Comparison of ENCODE assay signal across 22 cellular contexts in the genomic region with DNA sequence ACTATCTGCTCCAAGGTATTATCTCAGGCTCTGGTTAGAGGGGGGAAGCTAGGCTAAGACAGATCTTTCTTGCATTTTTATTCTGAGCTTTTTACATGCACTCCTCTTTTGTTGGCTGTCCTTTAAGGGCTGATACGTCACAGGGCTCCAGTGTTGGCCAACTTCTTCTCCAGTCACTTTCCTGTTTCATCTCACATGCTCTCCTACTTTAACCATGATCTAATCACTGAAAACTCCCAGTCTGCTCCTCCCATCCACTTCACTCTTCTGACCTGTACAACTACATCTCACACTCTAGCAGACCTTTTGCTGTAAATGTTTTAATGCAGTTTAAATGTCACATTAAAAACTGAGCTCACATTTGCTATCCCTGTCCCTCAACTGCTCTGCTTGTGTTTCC.
DNase-seq lines count a peak whose midpoint lies in the region; ATAC-seq and TF ChIP-seq lines count a peak whose summit lies in the region.
"Had no signal": no experiment of that assay in that cellular context is flagged by ENCODE, and none has a peak within 500 bp of the region (broad histone marks: within the 10 kb centered on the region; RNA-seq: fewer than 3 reads in every experiment).

No MANE protein-coding gene starts in this region.

- no peak overlapping the region for H3K4me3 ChIP-seq in cardiac fibroblast (replicated peaks in 1 of 2; ENCODE audit: low read depth in 2 of 2, low read length in 2 of 2)
- H3K4me3 ChIP-seq in right cardiac atrium (ENCODE audit: low read length) = no peak overlapping the region
- no peak overlapping the region for H3K4me3 ChIP-seq in ascending aorta
- no peak overlapping the region for H3K4me3 ChIP-seq in spleen
- H3K4me3 ChIP-seq: skin epidermis had no signal

- H3K27ac ChIP-seq in right cardiac atrium (ENCODE audit: low read length) (no peak overlapping the region), ascending aorta (no peak overlapping the region), spleen (no peak overlapping the region)
- H3K27ac ChIP-seq: neutrophil, RWPE1, skin epidermis had no signal

- TF ChIP-seq CTCF in cardiac fibroblast (IDR thresholded peaks at IDR 0.05; ENCODE audit: low read depth, low read length) = no peak
- TF ChIP-seq CTCF in ascending aorta (IDR thresholded peaks at IDR 0.05) = no peak
- TF ChIP-seq CTCF in spleen (IDR thresholded peaks at IDR 0.05 in 8 of 11, conservative IDR thresholded peaks at IDR 0.05 in 3 of 11) = no peak

- H3K9me3 ChIP-seq in right cardiac atrium (ENCODE audit: control insufficient read depth, low read length) (no peaks in the 10 kb centered on the region), ascending aorta (no peaks in the 10 kb centered on the region), spleen (no peaks in the 10 kb centered on the region)
- H3K9me3 ChIP-seq: neutrophil had no signal

- WGBS in right cardiac atrium = 23% methylated on average over 1 of the region's 1 CpG
- 48 to 85% (median 70%) methylated on average over 1 of the region's 1 CpG for whole genome bisulfite sequencing in spleen, 5 donors

- DNase-seq in A172 (ENCODE audit: low spot score) (peak; percentile 4), GM04504 (ENCODE audit: low read depth) (peak; percentile 18), cardiac fibroblast (ENCODE audit: low read depth in 2 of 2) (peak; percentile 28 to 82), right cardiac atrium (peak in 1 of 3 donors; percentile 16), ascending aorta (ENCODE audit: low spot score in 2 of 2) (no peak), spleen (no peak)
- no peak for DNase-seq in effector CD8-positive, alpha-beta T cell (lab: John Stamatoyannopoulos, UW)
- DNase-seq: ACHN; activated CD4-positive, alpha-beta T cell treated with anti-CD3 and anti-CD28 coated beads, Interleukin-2, amount 10 ng/mL, durations not matched to agents 7 days and 5 days; activated naive CD4-positive, alpha-beta T cell treated with anti-CD3 and anti-CD28 coated beads, Interleukin-2, amount 10 ng/mL, durations not matched to agents 7 days and 5 days; amygdala; C1 segment of cervical spinal cord; Calu3; HCEC 1CT; kidney; NCI-H2081; NCI-H82; stimulated activated CD4-positive, alpha-beta T cell treated with anti-CD3 and anti-CD28 coated beads, Interleukin-1b, Interleukin-23, amount 100 ng/mL, for 48 hours had no signal

- H3K4me1 ChIP-seq in right cardiac atrium (ENCODE audit: control insufficient read depth, insufficient read depth, low read length) (no peaks in the 10 kb centered on the region), ascending aorta (no peaks in the 10 kb centered on the region), spleen (no peaks in the 10 kb centered on the region)

- intact Hi-C loops in right cardiac atrium (cut with DNase I) (no loop called here), ascending aorta (cut with DNase I) (no loop called here), spleen (cut with DNase I; ENCODE audit: low total_unique reads) (no loop called here)

- H3K27me3 ChIP-seq in right cardiac atrium (ENCODE audit: control insufficient read depth, insufficient read depth) (no peaks in the 10 kb centered on the region), ascending aorta (no peaks in the 10 kb centered on the region), spleen (replicated peaks in 1 of 7) (no peaks in the 10 kb centered on the region)
- H3K27me3 ChIP-seq: neutrophil had no signal

- H3K36me3 ChIP-seq in ascending aorta (no peaks in the 10 kb centered on the region), spleen (no peaks in the 10 kb centered on the region)
- H3K36me3 ChIP-seq: neutrophil had no signal

- no peak for TF ChIP-seq POLR2A in spleen (IDR thresholded peaks at IDR 0.05)

- ATAC-seq in right cardiac atrium (peak; percentile 62 to 74), HG03378 (IDR thresholded peaks at IDR 0.05; ENCODE audit: unreplicated experiment) (no peak)

Comparison
In these comparisons a context has a peak if more than half of its experiments do, and no peak if none do; other contexts are left out.
1. DNase-seq: peak in A172 (single experiment), GM04504 (single experiment) and cardiac fibroblast (2 of 2); none in effector CD8-positive, alpha-beta T cell (single experiment), ascending aorta (0 of 2) and spleen (single experiment).